Comparison of ENCODE assay signal across 16 cellular contexts in the genomic region with DNA sequence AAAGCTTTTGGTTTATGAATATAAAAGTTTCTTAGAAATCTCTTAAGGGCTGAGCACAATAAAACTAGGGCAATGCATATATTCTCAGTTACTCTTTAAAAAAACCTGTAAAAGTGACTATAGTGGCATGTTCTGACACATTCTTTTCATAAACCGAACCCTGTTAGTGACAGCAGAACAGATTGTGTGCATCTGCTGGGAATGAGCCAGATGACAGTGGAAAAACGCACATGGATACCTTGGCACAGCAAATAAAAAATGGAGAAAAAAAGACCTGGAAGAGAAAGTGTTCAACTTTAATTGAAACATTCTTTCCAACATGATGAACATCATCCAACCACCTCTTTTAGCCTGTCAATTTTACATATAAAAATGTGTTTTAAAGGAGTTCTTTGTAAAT.
"Had no signal": no experiment of that assay in that cellular context is flagged by ENCODE, and none has a peak within 500 bp of the region (broad histone marks: within the 10 kb centered on the region; RNA-seq: fewer than 3 reads in every experiment).

No MANE protein-coding gene starts in this region.

- H3K4me1 Mint-ChIP-seq: activated CD4-positive, alpha-beta T cell treated with anti-CD3 and anti-CD28 coated beads for 36 hours; T-helper 17 cell had no signal

- H3K9me3 ChIP-seq: neutrophil, thyroid gland had no signal

- H3K36me3 Mint-ChIP-seq: activated CD4-positive, alpha-beta memory T cell treated with anti-CD3 and anti-CD28 coated beads for 36 hours; activated naive CD8-positive, alpha-beta T cell; natural killer cell had no signal

- H3K79me2 ChIP-seq: parathyroid adenoma had no signal

- DNase-seq: activated CD4-positive, alpha-beta memory T cell treated with anti-CD3 and anti-CD28 coated beads for 36 hours; activated CD4-positive, alpha-beta T cell treated with anti-CD3 and anti-CD28 coated beads for 36 hours; activated T-cell treated with anti-CD3 and anti-CD28 coated beads for 4 hours; foreskin melanocyte; head of caudate nucleus; natural killer cell; stimulated activated naive CD4-positive, alpha-beta T cell; T-helper 17 cell; thyroid gland had no signal

- H3K4me3 Mint-ChIP-seq: activated CD4-positive, alpha-beta memory T cell treated with anti-CD3 and anti-CD28 coated beads for 36 hours; activated CD4-positive, alpha-beta T cell treated with anti-CD3 and anti-CD28 coated beads for 36 hours; activated naive CD8-positive, alpha-beta T cell; natural killer cell; T-helper 17 cell had no signal

- H3K27ac Mint-ChIP-seq: activated CD4-positive, alpha-beta memory T cell treated with anti-CD3 and anti-CD28 coated beads for 36 hours; activated CD4-positive, alpha-beta T cell treated with anti-CD3 and anti-CD28 coated beads for 36 hours; activated naive CD8-positive, alpha-beta T cell; natural killer cell; T-helper 17 cell had no signal

- H3K4me1 ChIP-seq: parathyroid adenoma had no signal

- ATAC-seq: activated CD4-positive, alpha-beta T cell treated with anti-CD3 and anti-CD28 coated beads for 36 hours; left lobe of liver; natural killer cell; sciatic nerve; T-helper 17 cell had no signal

- H3K36me3 ChIP-seq: neutrophil, thyroid gland had no signal

- H3K27ac ChIP-seq: neutrophil, parathyroid adenoma, thyroid gland had no signal

- FAIRE-seq: keratinocyte had no signal

- H3K27me3 ChIP-seq: neutrophil, thyroid gland had no signal

- H3K4me3 ChIP-seq: lung, thyroid gland had no signal

- H3K9ac ChIP-seq: parathyroid adenoma had no signal

- H3K9me3 Mint-ChIP-seq: activated CD4-positive, alpha-beta memory T cell treated with anti-CD3 and anti-CD28 coated beads for 36 hours; natural killer cell had no signal

- H2AFZ ChIP-seq: parathyroid adenoma had no signal
